Comparison of ENCODE assay signal across 8 cellular contexts in the genomic region with DNA sequence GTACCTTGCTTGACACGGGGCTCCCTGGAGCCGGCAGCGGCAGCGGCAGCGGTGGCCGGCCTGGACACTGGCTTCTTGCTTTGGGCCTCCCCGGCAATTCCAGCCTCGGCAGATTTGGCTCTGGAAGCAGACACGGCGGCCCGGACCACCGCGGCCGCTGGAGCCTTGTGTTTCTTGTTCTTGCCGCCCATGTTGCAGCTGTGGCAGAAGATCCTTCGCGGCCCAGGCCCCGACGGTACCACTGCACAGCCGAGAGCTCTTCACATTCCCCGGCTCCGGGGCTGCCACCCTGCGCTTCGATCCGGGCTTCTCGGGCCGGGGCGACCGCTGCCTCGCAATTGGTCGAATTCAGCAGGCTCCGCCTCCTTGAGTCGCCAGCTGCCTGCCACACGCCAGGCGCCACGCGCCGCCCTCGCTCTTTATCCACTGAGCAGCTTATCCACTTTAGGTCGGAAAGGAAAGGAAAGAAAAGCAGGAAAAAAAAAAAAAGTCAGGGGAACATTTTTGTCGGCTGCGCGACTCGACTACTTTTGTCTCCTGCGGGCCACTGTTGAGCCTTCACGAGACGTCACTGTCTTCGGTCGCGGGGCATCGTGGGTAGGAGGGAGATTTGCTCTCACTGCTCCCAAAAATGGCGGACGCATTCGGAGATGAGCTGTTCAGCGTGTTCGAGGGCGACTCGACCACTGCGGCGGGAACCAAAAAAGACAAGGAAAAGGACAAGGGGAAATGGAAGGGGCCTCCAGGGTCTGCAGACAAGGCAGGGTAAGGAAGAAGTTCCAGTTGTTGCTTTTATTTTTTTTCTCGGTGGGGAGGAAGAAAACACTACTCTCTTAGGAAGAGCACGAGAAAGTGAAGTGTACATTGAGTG. TPM values are rescaled to one million over a fixed set of nuclear protein-coding genes. Genes with fewer than 3 reads are reported as not detected.
DNase-seq lines count a peak whose midpoint lies in the region; ATAC-seq lines count a peak whose summit lies in the region.

A gene with protein sequence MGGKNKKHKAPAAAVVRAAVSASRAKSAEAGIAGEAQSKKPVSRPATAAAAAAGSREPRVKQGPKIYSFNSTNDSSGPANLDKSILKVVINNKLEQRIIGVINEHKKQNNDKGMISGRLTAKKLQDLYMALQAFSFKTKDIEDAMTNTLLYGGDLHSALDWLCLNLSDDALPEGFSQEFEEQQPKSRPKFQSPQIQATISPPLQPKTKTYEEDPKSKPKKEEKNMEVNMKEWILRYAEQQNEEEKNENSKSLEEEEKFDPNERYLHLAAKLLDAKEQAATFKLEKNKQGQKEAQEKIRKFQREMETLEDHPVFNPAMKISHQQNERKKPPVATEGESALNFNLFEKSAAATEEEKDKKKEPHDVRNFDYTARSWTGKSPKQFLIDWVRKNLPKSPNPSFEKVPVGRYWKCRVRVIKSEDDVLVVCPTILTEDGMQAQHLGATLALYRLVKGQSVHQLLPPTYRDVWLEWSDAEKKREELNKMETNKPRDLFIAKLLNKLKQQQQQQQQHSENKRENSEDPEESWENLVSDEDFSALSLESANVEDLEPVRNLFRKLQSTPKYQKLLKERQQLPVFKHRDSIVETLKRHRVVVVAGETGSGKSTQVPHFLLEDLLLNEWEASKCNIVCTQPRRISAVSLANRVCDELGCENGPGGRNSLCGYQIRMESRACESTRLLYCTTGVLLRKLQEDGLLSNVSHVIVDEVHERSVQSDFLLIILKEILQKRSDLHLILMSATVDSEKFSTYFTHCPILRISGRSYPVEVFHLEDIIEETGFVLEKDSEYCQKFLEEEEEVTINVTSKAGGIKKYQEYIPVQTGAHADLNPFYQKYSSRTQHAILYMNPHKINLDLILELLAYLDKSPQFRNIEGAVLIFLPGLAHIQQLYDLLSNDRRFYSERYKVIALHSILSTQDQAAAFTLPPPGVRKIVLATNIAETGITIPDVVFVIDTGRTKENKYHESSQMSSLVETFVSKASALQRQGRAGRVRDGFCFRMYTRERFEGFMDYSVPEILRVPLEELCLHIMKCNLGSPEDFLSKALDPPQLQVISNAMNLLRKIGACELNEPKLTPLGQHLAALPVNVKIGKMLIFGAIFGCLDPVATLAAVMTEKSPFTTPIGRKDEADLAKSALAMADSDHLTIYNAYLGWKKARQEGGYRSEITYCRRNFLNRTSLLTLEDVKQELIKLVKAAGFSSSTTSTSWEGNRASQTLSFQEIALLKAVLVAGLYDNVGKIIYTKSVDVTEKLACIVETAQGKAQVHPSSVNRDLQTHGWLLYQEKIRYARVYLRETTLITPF (N-terminal part only) (minus strand): TSS at position 312 of the 871 bp plus-strand sequence. CDS start 121 bp downstream, at position 191.
TSS of gene MTREX (plus strand) at position 607 of the 871 bp plus-strand sequence. CDS start at position 632, 25 bp downstream.

- no peaks in the 10 kb centered on the region for H3K27me3 Mint-ChIP-seq in activated CD4-positive, alpha-beta T cell treated with anti-CD3 and anti-CD28 coated beads, Interleukin-2, amount 10 ng/mL, durations not matched to agents 24 days and 14 days

- H3K36me3 Mint-ChIP-seq in activated CD4-positive, alpha-beta T cell treated with anti-CD3 and anti-CD28 coated beads, Interleukin-2, amount 10 ng/mL, durations not matched to agents 24 days and 14 days (ENCODE audit: low read depth), result peaks cover 25% of the 10 kb centered on the region

- DNase-seq in C1 segment of cervical spinal cord (lab: John Stamatoyannopoulos, UW) (peak; percentile 89 to 98 (median 92)), NCI-H526 treated with DMSO at 0.1 percent for 48 hours (lab: John Stamatoyannopoulos, UW) (peak; percentile 69), dedifferentiated amniotic fluid mesenchymal stem cell (ENCODE audit: extremely low spot score) (peak; percentile 94), left kidney (ENCODE audit: low read depth, low spot score) (peak; percentile 98)
- DNase-seq in activated CD4-positive, alpha-beta T cell treated with anti-CD3 and anti-CD28 coated beads, Interleukin-2, amount 10 ng/mL, durations not matched to agents 24 days and 14 days, result peak; percentile 97
- DNase-seq in stimulated activated CD4-positive, alpha-beta T cell treated with anti-CD3 and anti-CD28 coated beads, Interleukin-2, amount 100 ng/mL, for 24 hours, result peak; percentile 87 to 90

- ATAC-seq in GM19351 (IDR thresholded peaks at IDR 0.05; ENCODE audit: unreplicated experiment) (peak; percentile 91), HG03520 (IDR thresholded peaks at IDR 0.05; ENCODE audit: unreplicated experiment) (peak; percentile 84)

- H3K4me1 Mint-ChIP-seq in activated CD4-positive, alpha-beta T cell treated with anti-CD3 and anti-CD28 coated beads, Interleukin-2, amount 10 ng/mL, durations not matched to agents 24 days and 14 days, result peaks cover 22% of the 10 kb centered on the region

- H3K9me3 Mint-ChIP-seq in activated CD4-positive, alpha-beta T cell treated with anti-CD3 and anti-CD28 coated beads, Interleukin-2, amount 10 ng/mL, durations not matched to agents 24 days and 14 days, result peaks cover 2% of the 10 kb centered on the region

- no peak within 1 kb of the TSS for H3K27ac Mint-ChIP-seq in activated CD4-positive, alpha-beta T cell treated with anti-CD3 and anti-CD28 coated beads, Interleukin-2, amount 10 ng/mL, durations not matched to agents 24 days and 14 days

- no peak within 1 kb of the TSS for H3K4me3 Mint-ChIP-seq in activated CD4-positive, alpha-beta T cell treated with anti-CD3 and anti-CD28 coated beads, Interleukin-2, amount 10 ng/mL, durations not matched to agents 24 days and 14 days

- intact Hi-C loops in activated CD4-positive, alpha-beta T cell treated with anti-CD3 and anti-CD28 coated beads, Interleukin-2, amount 10 ng/mL, durations not matched to agents 24 days and 14 days (cut with micrococcal nuclease), result loop anchor here (1.0 to 5.0 kb wide), 3 partner anchors 75 to 227 kb away; partner anchors contain the start of genes CCNO and PLPP1

RNA-seq across cellular contexts. Expression of the first gene that starts in this region (rescaled TPM):
- total RNA-seq in activated CD4-positive, alpha-beta T cell treated with anti-CD3 and anti-CD28 coated beads, Interleukin-2, amount 10 ng/mL, durations not matched to agents 24 days and 14 days, result 18.0 and 18.2 TPM in 2 replicates

RNA-seq across cellular contexts. Expression of gene MTREX, which starts in this region (rescaled TPM):
- 123 and 128 TPM in 2 replicates for total RNA-seq in activated CD4-positive, alpha-beta T cell treated with anti-CD3 and anti-CD28 coated beads, Interleukin-2, amount 10 ng/mL, durations not matched to agents 24 days and 14 days

Comparison
In these comparisons a context has a peak if more than half of its experiments do, and no peak if none do; other contexts are left out.
1. Peak in every context shown above with its lines: DNase-seq and ATAC-seq.